14 cellular contexts compared by ENCODE assay signal in the genomic region with DNA sequence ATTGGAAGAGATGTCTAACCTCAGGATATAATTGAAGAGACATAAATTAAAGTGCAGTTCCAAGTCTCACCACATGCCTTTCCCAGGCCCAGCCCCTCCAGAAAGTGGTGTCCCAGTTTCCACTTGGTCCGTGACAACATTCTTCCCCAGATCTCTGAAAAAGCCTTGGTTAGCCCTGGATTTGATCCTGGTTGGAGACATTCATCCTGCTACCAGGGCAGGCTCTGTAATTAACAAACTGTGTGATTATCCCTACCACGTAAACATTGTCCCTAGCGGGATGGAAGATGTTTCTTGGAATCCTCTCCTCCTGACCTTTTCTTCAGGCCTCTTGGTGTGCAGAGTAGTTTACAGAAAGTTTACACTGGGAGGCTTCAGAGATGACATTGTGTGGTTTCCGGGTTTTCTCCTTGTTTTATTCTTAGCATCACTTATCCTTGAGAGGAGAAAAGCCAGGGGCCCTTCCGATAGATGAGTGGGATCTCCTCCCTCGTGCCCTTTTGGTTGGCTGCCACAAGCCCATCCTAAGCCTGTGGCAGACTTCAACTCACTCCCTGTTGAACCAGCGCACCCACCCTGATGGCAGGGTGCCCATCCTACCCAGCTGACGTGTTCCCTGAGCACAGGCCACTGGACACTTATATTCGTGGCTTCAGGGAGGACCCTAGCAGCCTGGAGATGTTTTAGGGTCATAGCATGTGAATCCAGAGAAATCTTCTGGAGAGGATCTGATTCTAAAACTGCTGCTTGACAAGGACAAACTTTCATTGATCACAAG.
DNase-seq lines count a peak whose midpoint lies in the region; ATAC-seq and TF ChIP-seq lines count a peak whose summit lies in the region.
"Had no signal": no experiment of that assay in that cellular context is flagged by ENCODE, and none has a peak within 500 bp of the region (broad histone marks: within the 10 kb centered on the region; RNA-seq: fewer than 3 reads in every experiment).

No MANE protein-coding gene starts in this region.

- no peaks in the 10 kb centered on the region for H3K9me3 ChIP-seq in OCI-LY3 (ENCODE audit: insufficient read depth, low read length)
- no peaks in the 10 kb centered on the region for H3K9me3 ChIP-seq in sigmoid colon
- H3K9me3 ChIP-seq: ascending aorta, suprapubic skin had no signal

- no peak overlapping the region for H3K4me2 ChIP-seq in OCI-LY3 (ENCODE audit: low read length)

- no peaks in the 10 kb centered on the region for H4K20me1 ChIP-seq in OCI-LY3 (ENCODE audit: insufficient read depth, low read length)

- H3K4me3 ChIP-seq in OCI-LY3 (ENCODE audit: low read length) (no peak overlapping the region), epithelial cell of proximal tubule (ENCODE audit: low read depth, low read length) (no peak overlapping the region), sigmoid colon (no peak overlapping the region)
- H3K4me3 ChIP-seq: ascending aorta, suprapubic skin had no signal

- no peaks in the 10 kb centered on the region for H3K36me3 ChIP-seq in OCI-LY3 (replicated peaks; ENCODE audit: low read depth, low read length)
- no peaks in the 10 kb centered on the region for H3K36me3 ChIP-seq in sigmoid colon
- H3K36me3 ChIP-seq: suprapubic skin had no signal

- H3K27ac ChIP-seq in OCI-LY3 (ENCODE audit: low read length) (no peak overlapping the region), sigmoid colon (peak overlapping the region in 1 of 4 donors; percentile 43)
- H3K27ac ChIP-seq: ascending aorta had no signal

- H3K4me1 ChIP-seq in OCI-LY3 (ENCODE audit: low read length) (no peaks in the 10 kb centered on the region), sigmoid colon (peaks cover 0 to 11% (median 2%) of the 10 kb centered on the region in 4 donors)
- H3K4me1 ChIP-seq: ascending aorta, suprapubic skin had no signal

- intact Hi-C loops in sigmoid colon (cut with DNase I), result no loop called here

- no peaks in the 10 kb centered on the region for H3K79me2 ChIP-seq in OCI-LY3 (ENCODE audit: low read length)

- 73 to 74% methylated on average over 9 of the region's 9 CpGs for WGBS in sigmoid colon, 2 donors

- ATAC-seq in HG03521 (IDR thresholded peaks at IDR 0.05; ENCODE audit: unreplicated experiment), result no peak
- ATAC-seq: activated CD4-positive, alpha-beta T cell treated with anti-CD3 and anti-CD28 coated beads for 36 hours had no signal

- DNase-seq in ELR (ENCODE audit: low read depth), result peak; percentile 38
- DNase-seq in epithelial cell of proximal tubule (ENCODE audit: low read depth), result no peak
- DNase-seq in sigmoid colon, result no peak
- DNase-seq in midbrain (lab: John Stamatoyannopoulos, UW), result no peak
- DNase-seq in T-helper 1 cell, result no peak
- no peak for DNase-seq in NCI-H226
- DNase-seq: activated CD4-positive, alpha-beta T cell treated with anti-CD3 and anti-CD28 coated beads for 36 hours; islet precursor cell; NCI-H69; stimulated activated CD4-positive, alpha-beta T cell treated with anti-CD3 and anti-CD28 coated beads, Interleukin-12 subunit alpha, Interleukin-12 subunit beta, amount 100 ng/mL, for 4 hours had no signal

- no peak overlapping the region for H3K9ac ChIP-seq in OCI-LY3 (ENCODE audit: low read length)

- peak; percentile 10; the same call in 1 of the 2 replicates for TF ChIP-seq CTCF in OCI-LY3 (IDR thresholded peaks at IDR 0.05; ENCODE audit: low read depth, low read length)
- peak; percentile 59 for TF ChIP-seq CTCF in epithelial cell of proximal tubule (conservative IDR thresholded peaks at IDR 0.05; ENCODE audit: low read depth, low read length)
- TF ChIP-seq CTCF in sigmoid colon (IDR thresholded peaks at IDR 0.05), result peak in 3 of 4 experiments; percentile 17 to 44 (median 37)

- H2AFZ ChIP-seq in OCI-LY3 (ENCODE audit: low read depth, low read length), result no peak overlapping the region

- H3K27me3 ChIP-seq in OCI-LY3 (ENCODE audit: low read depth, low read length) (peaks cover 7% of the 10 kb centered on the region; the same call in 1 of the 2 replicates), sigmoid colon (no peaks in the 10 kb centered on the region)
- H3K27me3 ChIP-seq: ascending aorta, suprapubic skin had no signal

- no peak for TF ChIP-seq EP300 in sigmoid colon (IDR thresholded peaks at IDR 0.05)

- TF ChIP-seq POLR2A in sigmoid colon (IDR thresholded peaks at IDR 0.05), result no peak
